In genomic region chr5:95555553-95555952, GRCh38 we compare ENCODE assay signal across 8 cellular contexts. TPM values are rescaled to one million over a fixed set of nuclear protein-coding genes. Genes with fewer than 3 reads are reported as not detected.
DNase-seq lines count a peak whose midpoint lies in the region; ATAC-seq and TF ChIP-seq lines count a peak whose summit lies in the region.

No MANE protein-coding gene starts in this region.

- peak overlapping the region; percentile 95 for H3K4me2 ChIP-seq in mammary epithelial cell (ENCODE audit: insufficient read depth, low read depth, low read length)

- intact Hi-C loops in cardiac septum (cut with DNase I): loop anchor here (5.0 to 10.0 kb wide), 2 partner anchors 89 to 292 kb away; partner anchors contain the start of gene RFESD
- intact Hi-C loops in mammary epithelial cell (cut with micrococcal nuclease): loop anchor here (1.0 to 10.0 kb wide), 4 partner anchors 62 to 292 kb away; partner anchors contain the start of genes MCTP1 and RFESD

- peaks cover 56% of the 10 kb centered on the region for H3K79me2 ChIP-seq in mammary epithelial cell (ENCODE audit: insufficient read depth, low read length)

- DNase-seq in cardiac muscle cell (ENCODE audit: low read depth in 1 of 2, low spot score in 1 of 2): no peak
- no peak for DNase-seq in cardiac septum (ENCODE audit: low spot score)
- no peak for DNase-seq in mammary epithelial cell
- peak; percentile 24 for DNase-seq in medulla oblongata (ENCODE audit: extremely low spot score)
- no peak for DNase-seq in DMS79 (lab: John Stamatoyannopoulos, UW)
- no peak for DNase-seq in KBM-7

- 0% methylated on average over 9 of the region's 9 CpGs for WGBS in mammary epithelial cell (ENCODE audit: low coverage, missing lambda C conversion rate)
- under 1% methylated on average over 9 of the region's 9 CpGs for WGBS in urinary bladder

- H3K4me1 ChIP-seq in cardiac muscle cell (ENCODE audit: low read depth) (peaks cover 6% of the 10 kb centered on the region), mammary epithelial cell (ENCODE audit: insufficient read depth, low read length) (peaks cover 5% of the 10 kb centered on the region), urinary bladder (ENCODE audit: insufficient read depth) (no peaks in the 10 kb centered on the region)

- H3K27ac ChIP-seq in cardiac muscle cell (peak overlapping the region; percentile 88), mammary epithelial cell (ENCODE audit: insufficient read depth, low read depth, low read length) (peak overlapping the region; percentile 87), urinary bladder (ENCODE audit: low read depth) (peak overlapping the region; percentile 96)

- BruUV-seq in mammary epithelial cell (replicated peaks; lab: Mats Ljungman, UMichigan): no TSS peak

- H4K20me1 ChIP-seq in mammary epithelial cell (ENCODE audit: insufficient read depth, low read length): no peaks in the 10 kb centered on the region

- H3K9me3 ChIP-seq in cardiac muscle cell (ENCODE audit: low read depth): no peaks in the 10 kb centered on the region
- no peaks in the 10 kb centered on the region for H3K9me3 ChIP-seq in mammary epithelial cell (replicated peaks; ENCODE audit: insufficient read depth, low read length)

- H3K27me3 ChIP-seq in cardiac muscle cell: no peaks in the 10 kb centered on the region
- H3K27me3 ChIP-seq in mammary epithelial cell (ENCODE audit: insufficient read depth, low read length): no peaks in the 10 kb centered on the region

- H3K4me3 ChIP-seq in cardiac muscle cell (peak overlapping the region; percentile 57), mammary epithelial cell (replicated peaks in 1 of 3; ENCODE audit: insufficient read depth in 1 of 3, low read depth in 2 of 3, low read length in 3 of 3) (peak overlapping the region; percentile 72 to 96 (median 86)), urinary bladder (ENCODE audit: low read depth, low read length) (peak overlapping the region; percentile 64)

- H2AFZ ChIP-seq in mammary epithelial cell (ENCODE audit: low read depth, low read length): peak overlapping the region; percentile 94

- dilution Hi-C loops in mammary epithelial cell (cut with HindIII; ENCODE audit: low sequenced_read_pairs): no loop called here

- peak overlapping the region; percentile 94 for H3K9ac ChIP-seq in mammary epithelial cell (ENCODE audit: insufficient read depth, low read length)

- ATAC-seq in GM21447 (IDR thresholded peaks at IDR 0.05; ENCODE audit: unreplicated experiment): no peak

- CTCF ChIA-PET in mammary epithelial cell (lab: Charles Lee; ENCODE audit: low non-redundant PET): no interaction called here

- H3K36me3 ChIP-seq in cardiac muscle cell (no peaks in the 10 kb centered on the region), mammary epithelial cell (ENCODE audit: insufficient read depth, low read length) (no peaks in the 10 kb centered on the region), urinary bladder (ENCODE audit: insufficient read depth) (no peaks in the 10 kb centered on the region)

- TF ChIP-seq CTCF in cardiac muscle cell (IDR thresholded peaks at IDR 0.05; ENCODE audit: low read depth, low read length) (no peak), mammary epithelial cell (conservative IDR thresholded peaks at IDR 0.05 in 1 of 2, IDR thresholded peaks at IDR 0.05 in 1 of 2; ENCODE audit: extremely low read depth in 1 of 2, insufficient read depth in 1 of 2, low read depth in 1 of 2, low read length in 2 of 2) (no peak)

- in situ Hi-C loops in mammary epithelial cell (cut with MboI; ENCODE audit: low sequenced_read_pairs in 2 of 2) (loop anchor here in 1 of 2 donors (10.0 kb wide), 1 partner anchor 89 kb away; the partner anchor contains the start of gene RFESD), KBM-7 (cut with MboI; ENCODE audit: low pct_unique_long_range_greater_than_20kb, low sequenced_read_pairs) (no loop called here)

RNA-seq across cellular contexts. Expression of gene ARSK, which starts 0.7 kb away (rescaled TPM):
- total RNA-seq in cardiac muscle cell: 7.2 and 12.2 TPM in 2 replicates
- polyA plus RNA-seq in cardiac muscle cell: 11.1 and 16.6 TPM in 2 replicates
- total RNA-seq in cardiac septum: 2.2 TPM
- 10 to 100 TPM in 1 of 2 donors, 1 to 10 TPM in 1; 7.6 to 11.2 TPM for total RNA-seq in mammary epithelial cell
- polyA plus RNA-seq in mammary epithelial cell: 8.0 TPM
- 12.0 TPM for polyA minus RNA-seq in mammary epithelial cell
- 10.4 TPM for total RNA-seq in urinary bladder
- 9.5 TPM for polyA plus RNA-seq in urinary bladder

RNA-seq across cellular contexts. Expression of gene SKIC3, which starts 0.8 kb away (rescaled TPM):
- total RNA-seq in cardiac muscle cell (31.0 and 46.5 TPM in 2 replicates), cardiac septum (70.7 TPM), mammary epithelial cell (100 to 1,000 TPM in 1 of 2 donors, 10 to 100 TPM in 1; 83.8 to 123 TPM), urinary bladder (253 TPM)
- polyA plus RNA-seq in cardiac muscle cell (47.2 and 52.0 TPM in 2 replicates), mammary epithelial cell (31.4 TPM), urinary bladder (28.3 TPM)
- 87.9 TPM for polyA minus RNA-seq in mammary epithelial cell
